Comparison of ENCODE assay signal across 7 cellular contexts in genomic region chr17:7582401-7583252, GRCh38. TPM values are rescaled to one million over a fixed set of nuclear protein-coding genes. Genes with fewer than 3 reads are reported as not detected.
DNase-seq lines count a peak whose midpoint lies in the region; ATAC-seq and TF ChIP-seq lines count a peak whose summit lies in the region.

No MANE protein-coding gene starts in this region.

- H3K4me1 ChIP-seq in iPS-18a (ENCODE audit: control insufficient read depth, low read depth, low read length), result peaks cover 12% of the 10 kb centered on the region

- TF ChIP-seq POLR2A in erythroblast (IDR thresholded peaks at IDR 0.05; ENCODE audit: low read length), result no peak

- H3K27ac Mint-ChIP-seq in activated T-helper 1 cell treated with anti-CD3 and anti-CD28 coated beads, Interleukin-12 subunit alpha, Interleukin-12 subunit beta, Interleukin-2, Interleukin-4 antibody, amounts not matched to agents 30 ng/mL and 10 ng/mL and 1 ng/mL, durations not matched to agents 14 hours and 24 hours and 36 hours, result peak overlapping the region; percentile 68
- peak overlapping the region; percentile 99 to 100 for H3K27ac Mint-ChIP-seq in stimulated activated naive CD8-positive, alpha-beta T cell treated with anti-CD3 and anti-CD28 coated beads, Interleukin-15, amount 100 ng/mL, for 72 hours

- peak overlapping the region; percentile 98 for H3K4me3 Mint-ChIP-seq in activated T-helper 1 cell treated with anti-CD3 and anti-CD28 coated beads, Interleukin-12 subunit alpha, Interleukin-12 subunit beta, Interleukin-2, Interleukin-4 antibody, amounts not matched to agents 30 ng/mL and 10 ng/mL and 1 ng/mL, durations not matched to agents 14 hours and 24 hours and 36 hours
- H3K4me3 Mint-ChIP-seq in stimulated activated naive CD8-positive, alpha-beta T cell treated with anti-CD3 and anti-CD28 coated beads, Interleukin-15, amount 100 ng/mL, for 72 hours, result peak overlapping the region; percentile 88 to 97

- no peaks in the 10 kb centered on the region for H3K9me3 ChIP-seq in iPS-18a (ENCODE audit: control insufficient read depth, low read depth, low read length)

- peak overlapping the region; percentile 94 for H3K9ac ChIP-seq in iPS-18a (ENCODE audit: low read length)

- H3K36me3 ChIP-seq in iPS-18a (ENCODE audit: control insufficient read depth, low read depth, low read length), result peaks cover 22% of the 10 kb centered on the region

- no peaks in the 10 kb centered on the region for H3K27me3 ChIP-seq in HL-60 (ENCODE audit: insufficient read depth, poor library complexity, severe bottlenecking)
- no peaks in the 10 kb centered on the region for H3K27me3 ChIP-seq in iPS-18a (ENCODE audit: control insufficient read depth, insufficient read depth, low read length)

- no peak for ATAC-seq in stimulated activated naive CD8-positive, alpha-beta T cell treated with anti-CD3 and anti-CD28 coated beads, Interleukin-15, amount 100 ng/mL, for 72 hours
- ATAC-seq in GM19035 (IDR thresholded peaks at IDR 0.05; ENCODE audit: unreplicated experiment), result no peak

- DNase-seq in HL-60 (ENCODE audit: low read depth in 1 of 2, low spot score in 1 of 2) (no peak), NCI-H1092 (lab: John Stamatoyannopoulos, UW) (no peak), erythroblast (lab: John Stamatoyannopoulos, UW) (no peak)
- no peak for DNase-seq in activated T-helper 1 cell treated with anti-CD3 and anti-CD28 coated beads, Interleukin-12 subunit alpha, Interleukin-12 subunit beta, Interleukin-2, Interleukin-4 antibody, amounts not matched to agents 30 ng/mL and 10 ng/mL and 1 ng/mL, durations not matched to agents 14 hours and 24 hours and 36 hours (ENCODE audit: low spot score)
- DNase-seq in stimulated activated naive CD8-positive, alpha-beta T cell treated with anti-CD3 and anti-CD28 coated beads, Interleukin-15, amount 100 ng/mL, for 72 hours, result no peak

- H3K4me1 Mint-ChIP-seq in activated T-helper 1 cell treated with anti-CD3 and anti-CD28 coated beads, Interleukin-12 subunit alpha, Interleukin-12 subunit beta, Interleukin-2, Interleukin-4 antibody, amounts not matched to agents 30 ng/mL and 10 ng/mL and 1 ng/mL, durations not matched to agents 14 hours and 24 hours and 36 hours (ENCODE audit: low read depth), result peaks cover 62% of the 10 kb centered on the region
- peaks cover 85% of the 10 kb centered on the region for H3K4me1 Mint-ChIP-seq in stimulated activated naive CD8-positive, alpha-beta T cell treated with anti-CD3 and anti-CD28 coated beads, Interleukin-15, amount 100 ng/mL, for 72 hours

- H3K4me3 ChIP-seq in HL-60 (replicated peaks; ENCODE audit: insufficient read depth, low read length), result no peak overlapping the region; the same call in 1 of the 2 replicates
- peak overlapping the region; percentile 73 for H3K4me3 ChIP-seq in iPS-18a (ENCODE audit: low read length)

- TF ChIP-seq CTCF in HL-60 (IDR thresholded peaks at IDR 0.05; ENCODE audit: insufficient read depth, low read length), result no peak

- H3K9me3 Mint-ChIP-seq in activated T-helper 1 cell treated with anti-CD3 and anti-CD28 coated beads, Interleukin-12 subunit alpha, Interleukin-12 subunit beta, Interleukin-2, Interleukin-4 antibody, amounts not matched to agents 30 ng/mL and 10 ng/mL and 1 ng/mL, durations not matched to agents 14 hours and 24 hours and 36 hours, result no peaks in the 10 kb centered on the region
- no peaks in the 10 kb centered on the region for H3K9me3 Mint-ChIP-seq in stimulated activated naive CD8-positive, alpha-beta T cell treated with anti-CD3 and anti-CD28 coated beads, Interleukin-15, amount 100 ng/mL, for 72 hours

- peak overlapping the region; percentile 98 for H3K27ac ChIP-seq in HL-60 (replicated peaks)
- H3K27ac ChIP-seq in iPS-18a (ENCODE audit: low read length), result peak overlapping the region; percentile 89

- intact Hi-C loops in activated T-helper 1 cell treated with anti-CD3 and anti-CD28 coated beads, Interleukin-12 subunit alpha, Interleukin-12 subunit beta, Interleukin-2, Interleukin-4 antibody, amounts not matched to agents 30 ng/mL and 10 ng/mL and 1 ng/mL, durations not matched to agents 14 hours and 24 hours and 36 hours (cut with micrococcal nuclease), result loop anchor here (1.0 to 10.0 kb wide), 4 partner anchors 10 to 572 kb away; partner anchors contain the start of genes PER1, POLR2A and SENP3

- no peaks in the 10 kb centered on the region for H3K27me3 Mint-ChIP-seq in activated T-helper 1 cell treated with anti-CD3 and anti-CD28 coated beads, Interleukin-12 subunit alpha, Interleukin-12 subunit beta, Interleukin-2, Interleukin-4 antibody, amounts not matched to agents 30 ng/mL and 10 ng/mL and 1 ng/mL, durations not matched to agents 14 hours and 24 hours and 36 hours (ENCODE audit: insufficient read depth)
- H3K27me3 Mint-ChIP-seq in stimulated activated naive CD8-positive, alpha-beta T cell treated with anti-CD3 and anti-CD28 coated beads, Interleukin-15, amount 100 ng/mL, for 72 hours, result no peaks in the 10 kb centered on the region

- H3K36me3 Mint-ChIP-seq in activated T-helper 1 cell treated with anti-CD3 and anti-CD28 coated beads, Interleukin-12 subunit alpha, Interleukin-12 subunit beta, Interleukin-2, Interleukin-4 antibody, amounts not matched to agents 30 ng/mL and 10 ng/mL and 1 ng/mL, durations not matched to agents 14 hours and 24 hours and 36 hours (ENCODE audit: low read depth), result peaks cover 44% of the 10 kb centered on the region

RNA-seq across cellular contexts. Expression of gene MPDU1, which starts 1.0 kb away (rescaled TPM):
- total RNA-seq in activated T-helper 1 cell treated with anti-CD3 and anti-CD28 coated beads, Interleukin-12 subunit alpha, Interleukin-12 subunit beta, Interleukin-2, Interleukin-4 antibody, amounts not matched to agents 30 ng/mL and 10 ng/mL and 1 ng/mL, durations not matched to agents 14 hours and 24 hours and 36 hours, result 108 and 111 TPM in 2 replicates

RNA-seq across cellular contexts. Expression of gene CD68, which starts 3.2 kb away (rescaled TPM):
- total RNA-seq in activated T-helper 1 cell treated with anti-CD3 and anti-CD28 coated beads, Interleukin-12 subunit alpha, Interleukin-12 subunit beta, Interleukin-2, Interleukin-4 antibody, amounts not matched to agents 30 ng/mL and 10 ng/mL and 1 ng/mL, durations not matched to agents 14 hours and 24 hours and 36 hours, result 2.4 and 3.3 TPM in 2 replicates

RNA-seq across cellular contexts. Expression of gene SOX15, which starts 7.3 kb away (rescaled TPM):
- 0.20 and 0.78 TPM in 2 replicates for total RNA-seq in activated T-helper 1 cell treated with anti-CD3 and anti-CD28 coated beads, Interleukin-12 subunit alpha, Interleukin-12 subunit beta, Interleukin-2, Interleukin-4 antibody, amounts not matched to agents 30 ng/mL and 10 ng/mL and 1 ng/mL, durations not matched to agents 14 hours and 24 hours and 36 hours

RNA-seq across cellular contexts. Expression of gene SENP3, which starts 20.9 kb away (rescaled TPM):
- total RNA-seq in activated T-helper 1 cell treated with anti-CD3 and anti-CD28 coated beads, Interleukin-12 subunit alpha, Interleukin-12 subunit beta, Interleukin-2, Interleukin-4 antibody, amounts not matched to agents 30 ng/mL and 10 ng/mL and 1 ng/mL, durations not matched to agents 14 hours and 24 hours and 36 hours, result 102 and 104 TPM in 2 replicates

RNA-seq across cellular contexts. Expression of gene TNFSF13, which starts 24.1 kb away (rescaled TPM):
- total RNA-seq in activated T-helper 1 cell treated with anti-CD3 and anti-CD28 coated beads, Interleukin-12 subunit alpha, Interleukin-12 subunit beta, Interleukin-2, Interleukin-4 antibody, amounts not matched to agents 30 ng/mL and 10 ng/mL and 1 ng/mL, durations not matched to agents 14 hours and 24 hours and 36 hours, result 2.2 and 3.3 TPM in 2 replicates
